1 cellular context compared by ENCODE assay signal in the genomic region with DNA sequence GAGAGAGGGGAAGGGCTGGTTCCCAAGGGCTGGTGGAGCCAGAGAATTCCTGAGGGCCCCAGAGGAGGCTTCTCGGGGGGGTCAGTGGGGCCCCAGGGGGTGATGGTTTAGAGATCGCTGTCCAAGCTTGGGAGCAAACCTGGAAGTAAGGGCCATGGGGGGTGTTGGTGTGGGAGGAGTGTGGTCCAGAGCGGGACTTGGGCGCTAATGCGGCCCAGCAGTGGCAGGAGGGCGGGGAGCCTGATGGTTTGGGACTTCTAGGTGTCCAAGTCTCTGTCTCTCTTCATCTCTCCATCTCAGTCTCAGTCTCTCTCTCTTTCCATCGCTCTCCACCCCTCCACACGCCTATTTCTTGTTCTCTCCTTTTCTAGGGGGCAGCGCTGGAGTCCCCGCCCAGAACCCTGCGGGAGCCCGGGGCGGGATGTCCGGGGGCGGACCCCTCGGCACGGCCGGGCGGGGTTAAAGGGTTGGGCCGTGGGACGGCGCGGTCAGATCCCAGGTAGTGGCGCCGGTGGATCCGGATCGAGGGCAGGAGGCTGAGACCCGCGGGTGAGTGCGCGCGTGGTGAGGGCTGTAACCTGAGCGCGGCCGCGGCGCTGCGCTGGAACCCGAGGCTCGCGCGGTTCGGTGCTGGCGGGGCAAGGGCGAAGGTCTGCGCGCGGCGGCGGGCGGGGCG.
TF ChIP-seq lines count a peak whose summit lies in the region.

A gene (plus strand): TSS at position 491 of the 676 bp plus-strand sequence. CDS start 16,812 bp downstream, outside the sequence.

TF ChIP-seq in GM23338, 12 proteins besides CTCF, POLR2A, EP300 and RAD21 (continued from another document):
- TF ChIP-seq, protein P1, sequence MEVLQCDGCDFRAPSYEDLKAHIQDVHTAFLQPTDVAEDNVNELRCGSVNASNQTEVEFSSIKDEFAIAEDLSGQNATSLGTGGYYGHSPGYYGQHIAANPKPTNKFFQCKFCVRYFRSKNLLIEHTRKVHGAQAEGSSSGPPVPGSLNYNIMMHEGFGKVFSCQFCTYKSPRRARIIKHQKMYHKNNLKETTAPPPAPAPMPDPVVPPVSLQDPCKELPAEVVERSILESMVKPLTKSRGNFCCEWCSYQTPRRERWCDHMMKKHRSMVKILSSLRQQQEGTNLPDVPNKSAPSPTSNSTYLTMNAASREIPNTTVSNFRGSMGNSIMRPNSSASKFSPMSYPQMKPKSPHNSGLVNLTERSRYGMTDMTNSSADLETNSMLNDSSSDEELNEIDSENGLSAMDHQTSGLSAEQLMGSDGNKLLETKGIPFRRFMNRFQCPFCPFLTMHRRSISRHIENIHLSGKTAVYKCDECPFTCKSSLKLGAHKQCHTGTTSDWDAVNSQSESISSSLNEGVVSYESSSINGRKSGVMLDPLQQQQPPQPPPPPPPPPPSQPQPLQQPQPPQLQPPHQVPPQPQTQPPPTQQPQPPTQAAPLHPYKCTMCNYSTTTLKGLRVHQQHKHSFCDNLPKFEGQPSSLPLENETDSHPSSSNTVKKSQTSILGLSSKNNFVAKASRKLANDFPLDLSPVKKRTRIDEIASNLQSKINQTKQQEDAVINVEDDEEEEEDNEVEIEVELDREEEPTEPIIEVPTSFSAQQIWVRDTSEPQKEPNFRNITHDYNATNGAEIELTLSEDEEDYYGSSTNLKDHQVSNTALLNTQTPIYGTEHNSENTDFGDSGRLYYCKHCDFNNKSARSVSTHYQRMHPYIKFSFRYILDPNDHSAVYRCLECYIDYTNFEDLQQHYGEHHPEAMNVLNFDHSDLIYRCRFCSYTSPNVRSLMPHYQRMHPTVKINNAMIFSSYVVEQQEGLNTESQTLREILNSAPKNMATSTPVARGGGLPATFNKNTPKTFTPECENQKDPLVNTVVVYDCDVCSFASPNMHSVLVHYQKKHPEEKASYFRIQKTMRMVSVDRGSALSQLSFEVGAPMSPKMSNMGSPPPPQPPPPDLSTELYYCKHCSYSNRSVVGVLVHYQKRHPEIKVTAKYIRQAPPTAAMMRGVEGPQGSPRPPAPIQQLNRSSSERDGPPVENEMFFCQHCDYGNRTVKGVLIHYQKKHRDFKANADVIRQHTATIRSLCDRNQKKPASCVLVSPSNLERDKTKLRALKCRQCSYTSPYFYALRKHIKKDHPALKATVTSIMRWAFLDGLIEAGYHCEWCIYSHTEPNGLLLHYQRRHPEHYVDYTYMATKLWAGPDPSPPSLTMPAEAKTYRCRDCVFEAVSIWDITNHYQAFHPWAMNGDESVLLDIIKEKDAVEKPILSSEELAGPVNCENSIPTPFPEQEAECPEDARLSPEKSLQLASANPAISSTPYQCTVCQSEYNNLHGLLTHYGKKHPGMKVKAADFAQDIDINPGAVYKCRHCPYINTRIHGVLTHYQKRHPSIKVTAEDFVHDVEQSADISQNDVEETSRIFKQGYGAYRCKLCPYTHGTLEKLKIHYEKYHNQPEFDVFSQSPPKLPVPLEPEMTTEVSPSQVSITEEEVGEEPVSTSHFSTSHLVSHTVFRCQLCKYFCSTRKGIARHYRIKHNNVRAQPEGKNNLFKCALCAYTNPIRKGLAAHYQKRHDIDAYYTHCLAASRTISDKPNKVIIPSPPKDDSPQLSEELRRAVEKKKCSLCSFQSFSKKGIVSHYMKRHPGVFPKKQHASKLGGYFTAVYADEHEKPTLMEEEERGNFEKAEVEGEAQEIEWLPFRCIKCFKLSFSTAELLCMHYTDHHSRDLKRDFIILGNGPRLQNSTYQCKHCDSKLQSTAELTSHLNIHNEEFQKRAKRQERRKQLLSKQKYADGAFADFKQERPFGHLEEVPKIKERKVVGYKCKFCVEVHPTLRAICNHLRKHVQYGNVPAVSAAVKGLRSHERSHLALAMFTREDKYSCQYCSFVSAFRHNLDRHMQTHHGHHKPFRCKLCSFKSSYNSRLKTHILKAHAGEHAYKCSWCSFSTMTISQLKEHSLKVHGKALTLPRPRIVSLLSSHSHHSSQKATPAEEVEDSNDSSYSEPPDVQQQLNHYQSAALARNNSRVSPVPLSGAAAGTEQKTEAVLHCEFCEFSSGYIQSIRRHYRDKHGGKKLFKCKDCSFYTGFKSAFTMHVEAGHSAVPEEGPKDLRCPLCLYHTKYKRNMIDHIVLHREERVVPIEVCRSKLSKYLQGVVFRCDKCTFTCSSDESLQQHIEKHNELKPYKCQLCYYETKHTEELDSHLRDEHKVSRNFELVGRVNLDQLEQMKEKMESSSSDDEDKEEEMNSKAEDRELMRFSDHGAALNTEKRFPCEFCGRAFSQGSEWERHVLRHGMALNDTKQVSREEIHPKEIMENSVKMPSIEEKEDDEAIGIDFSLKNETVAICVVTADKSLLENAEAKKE (CRISPR knock-in tag; IDR thresholded peaks at IDR 0.05) = no peak
- no peak for TF ChIP-seq JUNB (IDR thresholded peaks at IDR 0.05; ENCODE audit: unreplicated experiment)
- TF ChIP-seq ZNF331 (CRISPR knock-in tag; IDR thresholded peaks at IDR 0.05; ENCODE audit: low read depth) = no peak
